ENCODE assay signal across 27 cellular contexts in the genomic region with DNA sequence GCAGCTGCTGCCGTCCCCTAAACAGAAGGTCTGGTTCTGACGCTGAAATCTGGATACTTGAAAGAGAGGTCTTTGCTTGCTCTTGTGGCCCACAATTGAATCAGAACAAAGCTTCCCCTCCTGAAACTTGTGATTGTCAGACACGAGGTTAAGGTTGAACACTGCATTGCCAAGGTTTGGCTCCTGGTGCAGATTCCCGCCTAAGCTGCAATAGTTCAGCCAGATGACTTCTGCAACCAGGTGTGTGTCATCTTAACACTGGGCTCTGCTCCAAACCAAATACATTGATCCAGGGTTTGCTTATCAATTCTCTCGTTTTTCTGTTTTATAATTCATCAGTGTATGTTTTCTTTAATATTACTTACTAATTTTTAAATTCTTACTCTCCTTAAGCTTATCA. TPM values are rescaled to one million over a fixed set of nuclear protein-coding genes. Genes with fewer than 3 reads are reported as not detected.
"Had no signal": no experiment of that assay in that cellular context is flagged by ENCODE, and none has a peak within 500 bp of the region (broad histone marks: within the 10 kb centered on the region; RNA-seq: fewer than 3 reads in every experiment).

No MANE protein-coding gene starts in this region.

- H3K9me3 ChIP-seq: SK-N-SH had no signal

- H3K4me2 ChIP-seq: SK-N-SH had no signal

- ATAC-seq: Panc1, PC-3, T-cell had no signal

- FAIRE-seq: HTR-8/SVneo had no signal

- H3K27ac ChIP-seq: RWPE1 had no signal

- DNase-seq: KBM-7, MV-4-11, NCI-H1048, NCI-H1105, NCI-H1417, NCI-H1436 treated with DMSO at 0.1 percent for 48 hours, NCI-H1694, NCI-H187 treated with DMSO at 0.1 percent for 48 hours, NCI-H2029 treated with DMSO at 0.1 percent for 48 hours, NCI-H2171 treated with DMSO at 0.1 percent for 48 hours, NCI-H345, NCI-H446 treated with DMSO at 0.1 percent for 48 hours, NCI-H510A treated with DMSO at 0.1 percent for 48 hours, NCI-H526, NCI-H82, PC-3, SHP77, SK-N-SH, SW 1271, T-cell had no signal

RNA-seq across cellular contexts. Expression of gene GKN1, which starts 14.6 kb away (rescaled TPM):
- total RNA-seq: LHCN-M2, MCF 10A, OCI-LY7, PC-3, SK-MEL-5, T-cell had no signal
- polyA plus RNA-seq: SK-N-SH had no signal

RNA-seq across cellular contexts. Expression of gene ANTXR1, which starts 23.9 kb away (rescaled TPM):
- total RNA-seq: OCI-LY7 had no signal

RNA-seq across cellular contexts. Expression of gene GKN2, which starts 36.3 kb away (rescaled TPM):
- total RNA-seq: LHCN-M2, MCF 10A, OCI-LY7, SK-MEL-5, T-cell had no signal
- polyA plus RNA-seq: SK-N-SH had no signal
